ENCODE assay signal across 1 cellular context in the genomic region with DNA sequence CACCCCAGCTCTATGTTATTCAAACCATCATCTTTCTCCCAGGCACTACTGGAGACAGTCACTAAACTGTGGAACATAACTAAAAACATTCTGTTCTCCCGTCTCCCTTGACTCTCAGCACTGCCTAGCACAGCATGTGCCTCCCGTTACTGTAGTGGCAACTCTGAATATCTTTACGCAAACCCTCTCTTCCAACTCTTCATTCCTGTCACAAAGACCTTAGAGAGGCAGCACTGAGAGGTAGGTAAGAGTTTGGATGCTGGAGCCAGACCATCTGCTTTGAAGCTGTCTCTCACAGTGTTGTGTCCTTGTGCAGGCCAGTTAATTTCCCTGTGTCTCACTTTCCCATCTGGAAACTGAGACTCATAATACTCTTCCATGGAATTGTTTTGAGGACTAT.
TF ChIP-seq lines count a peak whose summit lies in the region.

No MANE protein-coding gene starts in this region.

TF ChIP-seq in HepG2, 621 proteins besides CTCF, POLR2A, EP300 and RAD21 (continued from another document):
- TF ChIP-seq, protein P1, sequence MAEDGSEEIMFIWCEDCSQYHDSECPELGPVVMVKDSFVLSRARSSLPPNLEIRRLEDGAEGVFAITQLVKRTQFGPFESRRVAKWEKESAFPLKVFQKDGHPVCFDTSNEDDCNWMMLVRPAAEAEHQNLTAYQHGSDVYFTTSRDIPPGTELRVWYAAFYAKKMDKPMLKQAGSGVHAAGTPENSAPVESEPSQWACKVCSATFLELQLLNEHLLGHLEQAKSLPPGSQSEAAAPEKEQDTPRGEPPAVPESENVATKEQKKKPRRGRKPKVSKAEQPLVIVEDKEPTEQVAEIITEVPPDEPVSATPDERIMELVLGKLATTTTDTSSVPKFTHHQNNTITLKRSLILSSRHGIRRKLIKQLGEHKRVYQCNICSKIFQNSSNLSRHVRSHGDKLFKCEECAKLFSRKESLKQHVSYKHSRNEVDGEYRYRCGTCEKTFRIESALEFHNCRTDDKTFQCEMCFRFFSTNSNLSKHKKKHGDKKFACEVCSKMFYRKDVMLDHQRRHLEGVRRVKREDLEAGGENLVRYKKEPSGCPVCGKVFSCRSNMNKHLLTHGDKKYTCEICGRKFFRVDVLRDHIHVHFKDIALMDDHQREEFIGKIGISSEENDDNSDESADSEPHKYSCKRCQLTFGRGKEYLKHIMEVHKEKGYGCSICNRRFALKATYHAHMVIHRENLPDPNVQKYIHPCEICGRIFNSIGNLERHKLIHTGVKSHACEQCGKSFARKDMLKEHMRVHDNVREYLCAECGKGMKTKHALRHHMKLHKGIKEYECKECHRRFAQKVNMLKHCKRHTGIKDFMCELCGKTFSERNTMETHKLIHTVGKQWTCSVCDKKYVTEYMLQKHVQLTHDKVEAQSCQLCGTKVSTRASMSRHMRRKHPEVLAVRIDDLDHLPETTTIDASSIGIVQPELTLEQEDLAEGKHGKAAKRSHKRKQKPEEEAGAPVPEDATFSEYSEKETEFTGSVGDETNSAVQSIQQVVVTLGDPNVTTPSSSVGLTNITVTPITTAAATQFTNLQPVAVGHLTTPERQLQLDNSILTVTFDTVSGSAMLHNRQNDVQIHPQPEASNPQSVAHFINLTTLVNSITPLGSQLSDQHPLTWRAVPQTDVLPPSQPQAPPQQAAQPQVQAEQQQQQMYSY (CRISPR knock-in tag; IDR thresholded peaks at IDR 0.05), result no peak
- TF ChIP-seq, protein P2, sequence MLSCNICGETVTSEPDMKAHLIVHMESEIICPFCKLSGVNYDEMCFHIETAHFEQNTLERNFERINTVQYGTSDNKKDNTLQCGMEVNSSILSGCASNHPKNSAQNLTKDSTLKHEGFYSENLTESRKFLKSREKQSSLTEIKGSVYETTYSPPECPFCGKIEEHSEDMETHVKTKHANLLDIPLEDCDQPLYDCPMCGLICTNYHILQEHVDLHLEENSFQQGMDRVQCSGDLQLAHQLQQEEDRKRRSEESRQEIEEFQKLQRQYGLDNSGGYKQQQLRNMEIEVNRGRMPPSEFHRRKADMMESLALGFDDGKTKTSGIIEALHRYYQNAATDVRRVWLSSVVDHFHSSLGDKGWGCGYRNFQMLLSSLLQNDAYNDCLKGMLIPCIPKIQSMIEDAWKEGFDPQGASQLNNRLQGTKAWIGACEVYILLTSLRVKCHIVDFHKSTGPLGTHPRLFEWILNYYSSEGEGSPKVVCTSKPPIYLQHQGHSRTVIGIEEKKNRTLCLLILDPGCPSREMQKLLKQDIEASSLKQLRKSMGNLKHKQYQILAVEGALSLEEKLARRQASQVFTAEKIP (CRISPR knock-in tag; IDR thresholded peaks at IDR 0.05; ENCODE audit: borderline replicate concordance), result no peak
- TF ChIP-seq ZNF12 (CRISPR knock-in tag; IDR thresholded peaks at IDR 0.05) (no peak), BCL6 (CRISPR knock-in tag; IDR thresholded peaks at IDR 0.05) (no peak), ATF1 (CRISPR knock-in tag; IDR thresholded peaks at IDR 0.05) (no peak), HNRNPLL (IDR thresholded peaks at IDR 0.05; ENCODE audit: low read depth, low read length, poor library complexity, severe bottlenecking) (no peak), ZBTB21 (CRISPR knock-in tag; IDR thresholded peaks at IDR 0.05) (no peak), ZMYM2 (CRISPR knock-in tag; IDR thresholded peaks at IDR 0.05) (no peak)
- TF ChIP-seq, protein P3, sequence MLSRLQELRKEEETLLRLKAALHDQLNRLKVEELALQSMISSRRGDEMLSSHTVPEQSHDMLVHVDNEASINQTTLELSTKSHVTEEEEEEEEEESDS (CRISPR knock-in tag; IDR thresholded peaks at IDR 0.05; ENCODE audit: borderline replicate concordance), result no peak
- TF ChIP-seq, protein P4, sequence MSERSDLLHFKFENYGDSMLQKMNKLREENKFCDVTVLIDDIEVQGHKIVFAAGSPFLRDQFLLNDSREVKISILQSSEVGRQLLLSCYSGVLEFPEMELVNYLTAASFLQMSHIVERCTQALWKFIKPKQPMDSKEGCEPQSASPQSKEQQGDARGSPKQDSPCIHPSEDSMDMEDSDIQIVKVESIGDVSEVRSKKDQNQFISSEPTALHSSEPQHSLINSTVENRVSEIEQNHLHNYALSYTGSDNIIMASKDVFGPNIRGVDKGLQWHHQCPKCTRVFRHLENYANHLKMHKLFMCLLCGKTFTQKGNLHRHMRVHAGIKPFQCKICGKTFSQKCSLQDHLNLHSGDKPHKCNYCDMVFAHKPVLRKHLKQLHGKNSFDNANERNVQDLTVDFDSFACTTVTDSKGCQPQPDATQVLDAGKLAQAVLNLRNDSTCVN (CRISPR knock-in tag; IDR thresholded peaks at IDR 0.05; ENCODE audit: borderline replicate concordance), result no peak
